1 cellular context compared by ENCODE assay signal in genomic region chr20:5735845-5736530, GRCh38.
A peak's percentile ranks its signal among the peaks of the same experiment; 100 is the strongest.
TF ChIP-seq lines count a peak whose summit lies in the region.

No MANE protein-coding gene starts in this region.

TF ChIP-seq in HepG2, 621 proteins besides CTCF, POLR2A, EP300 and RAD21 (continued from another document):
- TF ChIP-seq TRIM22 (IDR thresholded peaks at IDR 0.05) (0 out of 2 replicates have a peak, but pooled peaks have one; percentile 88), ZNF18 (CRISPR knock-in tag; IDR thresholded peaks at IDR 0.05; ENCODE audit: insufficient replicate concordance) (no peak), GLI4 (CRISPR knock-in tag; IDR thresholded peaks at IDR 0.05; ENCODE audit: borderline replicate concordance) (no peak), TCF7 (IDR thresholded peaks at IDR 0.05; ENCODE audit: low read depth) (no peak), ZBTB21 (CRISPR knock-in tag; IDR thresholded peaks at IDR 0.05) (no peak), ZNF790 (CRISPR knock-in tag; IDR thresholded peaks at IDR 0.05; ENCODE audit: borderline replicate concordance) (no peak), ZNF724P (CRISPR knock-in tag; IDR thresholded peaks at IDR 0.05; ENCODE audit: borderline replicate concordance) (no peak)
TF ChIP-seq in HepG2: peak in this region for 7.
